In the genomic region with DNA sequence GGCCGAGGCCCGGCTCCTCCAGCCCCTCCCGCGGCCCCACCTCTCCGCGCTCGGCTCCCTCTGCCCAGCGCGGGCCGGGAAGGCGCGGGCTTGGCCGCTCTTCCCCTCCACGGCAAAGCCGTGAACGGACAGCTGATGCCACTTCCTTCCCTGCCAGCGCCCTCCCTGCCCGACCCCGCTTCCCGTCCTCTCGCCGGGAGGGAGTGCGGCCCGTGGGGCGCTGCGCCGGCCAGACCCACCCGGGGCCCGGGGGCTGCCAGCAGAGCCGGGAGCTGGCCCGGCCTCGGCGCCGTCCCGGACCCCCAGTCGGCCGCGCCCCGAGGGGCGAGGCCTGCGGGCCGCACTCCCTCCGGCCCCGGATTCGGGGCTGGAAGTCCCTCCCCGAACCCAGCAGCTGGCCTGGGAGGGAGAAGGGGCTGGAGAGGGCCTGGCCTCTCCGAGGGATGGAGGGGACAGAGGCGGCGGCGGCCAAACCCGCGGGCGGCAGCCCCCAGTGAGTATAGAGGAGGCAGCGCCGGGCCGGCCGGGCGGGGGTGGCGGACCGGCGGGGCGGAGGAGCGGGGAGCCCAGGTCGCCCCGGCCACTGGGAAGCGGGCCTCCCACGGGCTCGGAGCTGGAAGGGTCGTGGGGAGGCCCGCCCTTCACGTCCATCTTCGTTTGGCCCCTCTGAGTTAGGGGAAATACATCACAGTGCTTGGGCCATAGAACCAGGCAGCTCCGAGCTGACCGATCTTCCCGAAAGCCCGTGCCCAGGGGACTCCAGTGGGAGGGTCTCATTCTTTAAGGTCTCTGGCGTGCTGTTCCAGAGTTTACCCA, we compare ENCODE assay signal across 8 cellular contexts. TPM values are rescaled to one million over a fixed set of nuclear protein-coding genes. Genes with fewer than 3 reads are reported as not detected.
DNase-seq lines count a peak whose midpoint lies in the region; ATAC-seq and TF ChIP-seq lines count a peak whose summit lies in the region.

A gene with protein sequence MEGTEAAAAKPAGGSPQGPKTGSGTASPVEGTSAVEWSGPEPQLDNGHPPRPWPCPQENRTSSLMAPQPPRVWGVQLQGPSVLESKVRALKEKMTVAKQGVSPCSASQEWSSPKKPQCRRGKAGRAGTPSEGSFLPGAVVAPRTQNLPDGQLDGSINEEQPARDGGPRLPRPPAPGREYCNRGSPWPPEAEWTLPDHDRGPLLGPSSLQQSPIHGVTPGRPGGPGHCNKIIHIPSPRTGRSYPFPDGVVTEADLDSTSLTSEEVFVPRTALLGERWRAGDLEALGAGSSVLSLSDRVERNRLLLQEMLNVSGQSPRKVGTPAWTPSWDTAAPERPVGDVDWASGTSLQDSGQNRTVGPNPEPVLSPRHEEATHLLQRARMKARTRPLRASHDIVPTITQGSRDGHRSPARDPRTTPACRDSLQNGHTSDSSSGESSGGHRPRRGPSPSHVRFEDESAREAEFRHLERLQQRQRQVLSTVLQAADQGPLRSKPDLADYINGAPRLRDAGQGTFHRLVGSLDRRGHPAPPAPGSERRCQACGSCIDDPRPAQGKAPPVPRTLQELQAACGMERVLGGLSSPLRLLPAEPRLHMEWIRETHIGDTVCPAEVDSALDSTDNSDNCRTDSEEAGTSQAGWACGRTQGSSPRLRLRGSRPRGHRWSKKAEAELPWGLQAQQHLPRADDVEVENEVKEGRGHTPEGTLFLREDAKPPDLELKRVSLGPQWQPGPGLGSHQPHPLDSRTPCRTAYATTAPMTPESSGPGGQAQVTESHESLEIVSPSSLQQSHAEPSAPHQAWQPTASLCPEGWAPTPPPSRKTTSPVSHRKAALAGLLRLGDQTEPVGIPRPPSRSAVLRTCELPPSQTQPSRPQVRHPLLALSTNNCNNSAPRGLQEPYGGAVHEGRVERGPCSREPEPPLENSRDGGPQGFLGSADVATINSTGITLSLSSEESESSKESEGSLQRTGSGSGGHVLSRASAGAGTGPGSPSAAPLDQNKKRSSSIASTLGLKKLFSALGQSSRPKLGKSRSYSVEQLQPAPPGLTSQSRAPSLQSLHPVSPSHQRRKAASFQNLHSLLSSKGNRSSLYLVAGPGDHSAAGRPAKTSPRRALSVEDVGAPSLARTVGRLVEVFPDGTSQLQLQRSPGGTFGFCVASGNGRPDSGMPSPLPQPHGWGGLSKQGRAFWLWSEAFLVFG (plus strand): TSS at position 97 of the 816 bp plus-strand sequence. CDS start 347 bp downstream, at position 444.

- peak within 1 kb of the TSS; percentile 57 for H2AFZ ChIP-seq in neuron (ENCODE audit: low read depth, low read length)

- H3K27me3 Mint-ChIP-seq in activated T-cell treated with anti-CD3 and anti-CD28 coated beads, Interleukin-2, amount 50 U/mL, for 24 hours = peaks cover 57% of the 10 kb centered on the region
- peaks cover 36% of the 10 kb centered on the region for H3K27me3 Mint-ChIP-seq in activated B cell treated with CpG ODN at 0.5 μM for 24 hours

- H3K9me3 ChIP-seq in neuron (ENCODE audit: low read length) = peaks cover 2% of the 10 kb centered on the region

- peaks cover 7% of the 10 kb centered on the region for H3K4me1 ChIP-seq in neuron (ENCODE audit: insufficient read depth, low read length)

- intact Hi-C loops in activated B cell treated with CpG ODN at 0.5 μM for 24 hours (cut with micrococcal nuclease) = no loop called here

- H3K27ac Mint-ChIP-seq in activated T-cell treated with anti-CD3 and anti-CD28 coated beads, Interleukin-2, amount 50 U/mL, for 24 hours = no peak within 1 kb of the TSS
- no peak within 1 kb of the TSS for H3K27ac Mint-ChIP-seq in activated B cell treated with CpG ODN at 0.5 μM for 24 hours

- no peak for TF ChIP-seq CTCF in activated B cell treated with CpG ODN at 0.5 μM for 24 hours (IDR thresholded peaks at IDR 0.05)

- peak within 1 kb of the TSS; percentile 29 for H3K4me3 Mint-ChIP-seq in activated T-cell treated with anti-CD3 and anti-CD28 coated beads, Interleukin-2, amount 50 U/mL, for 24 hours
- H3K4me3 Mint-ChIP-seq in activated B cell treated with CpG ODN at 0.5 μM for 24 hours = peak within 1 kb of the TSS; percentile 64

- ATAC-seq in activated B cell treated with CpG ODN at 0.5 μM for 24 hours (ENCODE audit: low read depth) (peak; percentile 14), HG03045 (IDR thresholded peaks at IDR 0.05; ENCODE audit: unreplicated experiment) (no peak)

- no peaks in the 10 kb centered on the region for H3K9me3 Mint-ChIP-seq in activated T-cell treated with anti-CD3 and anti-CD28 coated beads, Interleukin-2, amount 50 U/mL, for 24 hours
- no peaks in the 10 kb centered on the region for H3K9me3 Mint-ChIP-seq in activated B cell treated with CpG ODN at 0.5 μM for 24 hours

- CTCF ChIA-PET in activated B cell treated with CpG ODN at 0.5 μM for 24 hours (lab: Charles Lee) = no interaction called here

- POLR2A ChIA-PET in activated B cell treated with CpG ODN at 0.5 μM for 24 hours (lab: Charles Lee) = no interaction called here

- no peaks in the 10 kb centered on the region for H3K36me3 ChIP-seq in neuron (ENCODE audit: insufficient read depth, low read length)

- H3K4me1 Mint-ChIP-seq in activated T-cell treated with anti-CD3 and anti-CD28 coated beads, Interleukin-2, amount 50 U/mL, for 24 hours (ENCODE audit: low read depth) = peaks cover 11% of the 10 kb centered on the region
- H3K4me1 Mint-ChIP-seq in activated B cell treated with CpG ODN at 0.5 μM for 24 hours = peaks cover 15% of the 10 kb centered on the region

- no peaks in the 10 kb centered on the region for H3K36me3 Mint-ChIP-seq in activated T-cell treated with anti-CD3 and anti-CD28 coated beads, Interleukin-2, amount 50 U/mL, for 24 hours (ENCODE audit: low read depth)
- H3K36me3 Mint-ChIP-seq in activated B cell treated with CpG ODN at 0.5 μM for 24 hours (ENCODE audit: low read depth) = no peaks in the 10 kb centered on the region

- H3K27me3 ChIP-seq in neuron (ENCODE audit: insufficient read depth, low read length) = peaks cover 17% of the 10 kb centered on the region

- peak within 1 kb of the TSS; percentile 26 for H3K4me3 ChIP-seq in neuron (ENCODE audit: low read length)

- DNase-seq in activated T-cell treated with anti-CD3 and anti-CD28 coated beads, Interleukin-2, amount 50 U/mL, for 24 hours = peak; percentile 27
- no peak for DNase-seq in activated T-cell treated with anti-CD3 and anti-CD28 coated beads, Interleukin-2, amount 50 U/mL, for 48 hours
- DNase-seq in activated B cell treated with CpG ODN at 0.5 μM for 24 hours (no peak), globus pallidus (ENCODE audit: low spot score) (peak; percentile 39), SKM-1 treated with dmso at 0.1 percent for 144 hours (lab: John Stamatoyannopoulos, UW; ENCODE audit: unreplicated experiment) (no peak)
- no peak for DNase-seq in activated CD4-positive, alpha-beta T cell treated with anti-CD3 and anti-CD28 coated beads, Interleukin-2, amount 50 U/mL, for 48 hours

RNA-seq across cellular contexts. Expression of the gene that starts here (rescaled TPM):
- 0.07 and 0.38 TPM in 2 replicates for total RNA-seq in activated B cell treated with CpG ODN at 0.5 μM for 24 hours

Comparison
In these comparisons a context has a peak if more than half of its experiments do, and no peak if none do; other contexts are left out.
1. DNase-seq: peak in activated T-cell treated with anti-CD3 and anti-CD28 coated beads, Interleukin-2, amount 50 U/mL, for 24 hours (single experiment) and globus pallidus (single experiment); none in activated T-cell treated with anti-CD3 and anti-CD28 coated beads, Interleukin-2, amount 50 U/mL, for 48 hours (0 of 2), activated B cell treated with CpG ODN at 0.5 μM for 24 hours (single experiment), SKM-1 treated with dmso at 0.1 percent for 144 hours (single experiment) and activated CD4-positive, alpha-beta T cell treated with anti-CD3 and anti-CD28 coated beads, Interleukin-2, amount 50 U/mL, for 48 hours (0 of 2).
2. Peak in ATAC-seq in activated B cell treated with CpG ODN at 0.5 μM for 24 hours; RNA of the gene not detected or under 1 TPM.